ENCODE assay signal across 37 cellular contexts in genomic region chr3:50848308-50848707, GRCh38.
DNase-seq lines count a peak whose midpoint lies in the region; ATAC-seq, FAIRE-seq and TF ChIP-seq lines count a peak whose summit lies in the region.
"Had no signal": no experiment of that assay in that cellular context is flagged by ENCODE, and none has a peak within 500 bp of the region (broad histone marks: within the 10 kb centered on the region; RNA-seq: fewer than 3 reads in every experiment).

No MANE protein-coding gene starts in this region.

- H3K4me1 ChIP-seq in HepG2 (ENCODE audit: insufficient read depth, low read length) (no peaks in the 10 kb centered on the region), right lobe of liver (no peaks in the 10 kb centered on the region), HEK293 (ENCODE audit: control insufficient read depth, insufficient read depth, low read length) (no peaks in the 10 kb centered on the region), endodermal cell (ENCODE audit: control insufficient read depth, insufficient read depth, low read length) (no peaks in the 10 kb centered on the region)
- H3K4me1 ChIP-seq: A549; BE2C; BLaER1; BLaER1 treated with 17β-estradiol and CSF1 and Interleukin-3, amounts not matched to agents 10 nM and 100 nM; Caco-2 had no signal

- H3K4me2 ChIP-seq in HepG2 (ENCODE audit: low read depth, low read length): no peak overlapping the region
- H3K4me2 ChIP-seq: A549; BLaER1; BLaER1 treated with 17β-estradiol and CSF1 and Interleukin-3, amounts not matched to agents 10 nM and 100 nM had no signal

- H4K20me1 ChIP-seq in HepG2 (ENCODE audit: insufficient read depth, low read length): no peaks in the 10 kb centered on the region
- H4K20me1 ChIP-seq: BLaER1; BLaER1 treated with 17β-estradiol and CSF1 and Interleukin-3, amounts not matched to agents 10 nM and 100 nM had no signal

- H3K4me1 Mint-ChIP-seq in endodermal cell: no peaks in the 10 kb centered on the region
- H3K4me1 Mint-ChIP-seq: B cell; CD14-positive monocyte; CD4-positive, CD25-positive, alpha-beta regulatory T cell; CD8-positive, alpha-beta memory T cell had no signal

- H3K27me3 Mint-ChIP-seq in endodermal cell (ENCODE audit: insufficient read depth): no peaks in the 10 kb centered on the region

- no peaks in the 10 kb centered on the region for H3K79me2 ChIP-seq in HepG2 (ENCODE audit: insufficient read depth, low read length)

- H2AFZ ChIP-seq in HepG2 (ENCODE audit: low read length): no peak overlapping the region

- H3K4me3 Mint-ChIP-seq in endodermal cell: no peak overlapping the region
- H3K4me3 Mint-ChIP-seq: B cell; CD14-positive monocyte; CD4-positive, alpha-beta memory T cell; CD4-positive, alpha-beta T cell; CD4-positive, CD25-positive, alpha-beta regulatory T cell; CD8-positive, alpha-beta memory T cell; CD8-positive, alpha-beta T cell had no signal

- POLR2A ChIA-PET in HepG2 (lab: Yijun Ruan, JAX) (no interaction called here), HEK293 (lab: Yijun Ruan, JAX) (no interaction called here), HEK293T (lab: Yijun Ruan, JAX) (no interaction called here)

- TF ChIP-seq CTCF in HepG2 (CRISPR knock-in tag; IDR thresholded peaks at IDR 0.05) (no peak), right lobe of liver (IDR thresholded peaks at IDR 0.05) (no peak), HEK293 (tag by site-specific recombination; IDR thresholded peaks at IDR 0.05) (no peak), endodermal cell (conservative IDR thresholded peaks at IDR 0.05) (no peak)

- H3K27ac ChIP-seq in HepG2 (ENCODE audit: extremely low read length, insufficient read depth, low read length) (no peak overlapping the region), right lobe of liver (no peak overlapping the region), HEK293 (ENCODE audit: extremely low read depth, low read depth, low read length) (no peak overlapping the region), endodermal cell (ENCODE audit: low read depth, low read length) (no peak overlapping the region)
- H3K27ac ChIP-seq: 22Rv1; A549; BLaER1; BLaER1 treated with 17β-estradiol and CSF1 and Interleukin-3, amounts not matched to agents 10 nM and 100 nM; C4-2B had no signal

- peaks cover 11% of the 10 kb centered on the region for H3K36me3 Mint-ChIP-seq in endodermal cell (ENCODE audit: low read depth)
- H3K36me3 Mint-ChIP-seq: CD14-positive monocyte; CD8-positive, alpha-beta T cell had no signal

- TF ChIP-seq EP300 in HepG2 (IDR thresholded peaks at IDR 0.05; ENCODE audit: low read depth in 2 of 2, low read length in 2 of 2): no peak
- no peak for TF ChIP-seq EP300 in HepG2 (CRISPR knock-in tag; IDR thresholded peaks at IDR 0.05; ENCODE audit: borderline replicate concordance)

- DNase-seq in HepG2 (ENCODE audit: low spot score) (no peak), right lobe of liver (no peak), endodermal cell (no peak), left kidney (ENCODE audit: low read depth, low spot score) (peak; percentile 1), HEK293T (ENCODE audit: extremely low spot score) (no peak)
- DNase-seq: 8988T; ACHN; AML-193; BE2C; C1 segment of cervical spinal cord; Caco-2; Calu3; CD4-positive, alpha-beta memory T cell; CD4-positive, alpha-beta T cell; CD4-positive, CD25-positive, alpha-beta regulatory T cell; CD8-positive, alpha-beta memory T cell; CD8-positive, alpha-beta T cell; COR-L47; DMS 273 treated with DMSO at 0.1 percent for 48 hours; DMS153; DMS53; DMS79; DMS79 treated with DMSO at 0.1 percent for 48 hours; DND-41; EL had no signal

- TF ChIP-seq POLR2A in HepG2 (IDR thresholded peaks at IDR 0.05; ENCODE audit: insufficient read depth in 1 of 2, low read depth in 2 of 2, low read length in 2 of 2) (no peak), right lobe of liver (IDR thresholded peaks at IDR 0.05) (no peak)

- no TSS peak for BruUV-seq in HepG2 (replicated peaks; lab: Mats Ljungman, UMichigan)

- in situ Hi-C loops in HepG2 (cut with HindIII; ENCODE audit: extremely low pct_ligation_motif_present, low pct_unique_long_range_greater_than_20kb): no loop called here

- H3K9me3 ChIP-seq in HepG2 (ENCODE audit: low read length) (peaks cover 7% of the 10 kb centered on the region; the same call in 1 of the 2 replicates), right lobe of liver (no peaks in the 10 kb centered on the region), HEK293 (ENCODE audit: control insufficient read depth, insufficient read depth, low read depth, low read length) (no peaks in the 10 kb centered on the region), endodermal cell (ENCODE audit: control insufficient read depth, low read length) (peaks cover 29% of the 10 kb centered on the region)
- H3K9me3 ChIP-seq: BE2C, Caco-2 had no signal

- no peak overlapping the region for H3K27ac Mint-ChIP-seq in endodermal cell
- H3K27ac Mint-ChIP-seq: B cell; CD14-positive monocyte; CD4-positive, alpha-beta memory T cell; CD4-positive, alpha-beta T cell; CD4-positive, CD25-positive, alpha-beta regulatory T cell; CD8-positive, alpha-beta memory T cell; CD8-positive, alpha-beta T cell had no signal

- FAIRE-seq in HepG2 (lab: Jason Lieb, UNC): no peak
- FAIRE-seq: A204.1, A549, D721Med had no signal

- no peak overlapping the region for H3K4me3 ChIP-seq in HepG2 (replicated peaks in 1 of 3; ENCODE audit: insufficient read depth in 1 of 3, low read depth in 2 of 3, low read length in 3 of 3)
- H3K4me3 ChIP-seq in right lobe of liver: no peak overlapping the region
- no peak overlapping the region for H3K4me3 ChIP-seq in HEK293 (ENCODE audit: low read depth, low read length)
- H3K4me3 ChIP-seq in endodermal cell (ENCODE audit: low read length): peak overlapping the region; percentile 22
- H3K4me3 ChIP-seq: A549; BLaER1; BLaER1 treated with 17β-estradiol and CSF1 and Interleukin-3, amounts not matched to agents 10 nM and 100 nM had no signal

- 54% methylated on average over 5 of the region's 5 CpGs for WGBS in HepG2 (ENCODE audit: low lambda C conversion rate)
- WGBS in right lobe of liver (ENCODE audit: insufficient coverage, low coverage, low lambda C conversion rate, missing lambda C conversion rate): 86% methylated on average over 4 of the region's 5 CpGs
- 83 to 96% methylated on average over 3 to 5 of the region's 5 CpGs for WGBS in endodermal cell (ENCODE audit: insufficient coverage in 1 of 2, insufficient read length in 1 of 2), 2 experiments

- ATAC-seq in HepG2: no peak
- ATAC-seq in right lobe of liver: no peak
- ATAC-seq in HG03432 (IDR thresholded peaks at IDR 0.05; ENCODE audit: unreplicated experiment): no peak
- ATAC-seq in HG03439 (IDR thresholded peaks at IDR 0.05; ENCODE audit: unreplicated experiment): no peak
- ATAC-seq: A549; CD8-positive, alpha-beta T cell had no signal

- CTCF ChIA-PET in HepG2 (lab: Yijun Ruan, JAX; ENCODE audit: low intra/inter-chr PET ratio, low total read pairs): no interaction called here
- CTCF ChIA-PET in HEK293 (lab: Yijun Ruan, JAX): no interaction called here
- CTCF ChIA-PET in HEK293T (lab: Yijun Ruan, JAX): no interaction called here

- H3K9ac ChIP-seq in HepG2 (ENCODE audit: insufficient read depth, low read depth, low read length) (no peak overlapping the region), endodermal cell (ENCODE audit: extremely low read depth, low read length, poor library complexity, severe bottlenecking) (no peak overlapping the region)
- H3K9ac ChIP-seq: BLaER1; BLaER1 treated with 17β-estradiol and CSF1 and Interleukin-3, amounts not matched to agents 10 nM and 100 nM had no signal

- TF ChIP-seq RAD21 in HepG2 (CRISPR knock-in tag; IDR thresholded peaks at IDR 0.05): no peak

- H3K36me3 ChIP-seq in HepG2 (replicated peaks in 1 of 2; ENCODE audit: control insufficient read depth in 1 of 2, insufficient read depth in 2 of 2, low read length in 2 of 2) (no peaks in the 10 kb centered on the region), right lobe of liver (no peaks in the 10 kb centered on the region), HEK293 (ENCODE audit: control insufficient read depth in 2 of 2, insufficient read depth in 1 of 2, low read length in 2 of 2) (no peaks in the 10 kb centered on the region), endodermal cell (ENCODE audit: control insufficient read depth, insufficient read depth, low read length) (no peaks in the 10 kb centered on the region)
- H3K36me3 ChIP-seq: BE2C; BLaER1; BLaER1 treated with 17β-estradiol and CSF1 and Interleukin-3, amounts not matched to agents 10 nM and 100 nM had no signal

- intact Hi-C loops in HepG2 (cut with micrococcal nuclease; ENCODE audit: unreplicated experiment) (no loop called here), right lobe of liver (cut with DNase I) (no loop called here)

- peaks cover 47% of the 10 kb centered on the region for H3K9me3 Mint-ChIP-seq in endodermal cell

- H3K27me3 ChIP-seq in HepG2 (ENCODE audit: control insufficient read depth in 1 of 2, insufficient read depth in 2 of 2, low read length in 2 of 2): no peaks in the 10 kb centered on the region
- H3K27me3 ChIP-seq in right lobe of liver: no peaks in the 10 kb centered on the region
- no peaks in the 10 kb centered on the region for H3K27me3 ChIP-seq in endodermal cell (ENCODE audit: control insufficient read depth, insufficient read depth, low read length, poor library complexity, severe bottlenecking)
- H3K27me3 ChIP-seq: BE2C; BLaER1; BLaER1 treated with 17β-estradiol and CSF1 and Interleukin-3, amounts not matched to agents 10 nM and 100 nM had no signal

TF ChIP-seq in HepG2, 621 proteins besides CTCF, POLR2A, EP300 and RAD21:
- TF ChIP-seq NR2F2 (IDR thresholded peaks at IDR 0.05; ENCODE audit: borderline replicate concordance, low read depth) (no peak), ZNF337 (CRISPR knock-in tag; IDR thresholded peaks at IDR 0.05; ENCODE audit: borderline replicate concordance, low read depth) (peak; percentile 55; the same call in 1 of the 2 replicates)

TF ChIP-seq in HEK293, 187 proteins besides CTCF, POLR2A, EP300 and RAD21 (continues in another document):
- TF ChIP-seq ZNF571 (tag by site-specific recombination; IDR thresholded peaks at IDR 0.05) (no peak), SETDB1 (IDR thresholded peaks at IDR 0.05; ENCODE audit: insufficient read length, low read length) (peak; percentile 98)

TF ChIP-seq in HEK293T, 16 proteins besides CTCF, POLR2A, EP300 and RAD21:
- TF ChIP-seq SUZ12 (IDR thresholded peaks at IDR 0.05): no peak
- no peak for TF ChIP-seq HDGF (IDR thresholded peaks at IDR 0.05; ENCODE audit: borderline replicate concordance)
- TF ChIP-seq LEF1 (IDR thresholded peaks at IDR 0.05; ENCODE audit: borderline replicate concordance): no peak
- TF ChIP-seq ELF4 (IDR thresholded peaks at IDR 0.05): no peak

Comparison
In these comparisons a context has a peak if more than half of its experiments do, and no peak if none do; other contexts are left out.
1. Of the 63 proteins assayed by ChIP-seq in both HepG2 and HEK293: peak only in HepG2: none; only in HEK293: SETDB1; in both: none; in neither: 62.